In the genomic region with DNA sequence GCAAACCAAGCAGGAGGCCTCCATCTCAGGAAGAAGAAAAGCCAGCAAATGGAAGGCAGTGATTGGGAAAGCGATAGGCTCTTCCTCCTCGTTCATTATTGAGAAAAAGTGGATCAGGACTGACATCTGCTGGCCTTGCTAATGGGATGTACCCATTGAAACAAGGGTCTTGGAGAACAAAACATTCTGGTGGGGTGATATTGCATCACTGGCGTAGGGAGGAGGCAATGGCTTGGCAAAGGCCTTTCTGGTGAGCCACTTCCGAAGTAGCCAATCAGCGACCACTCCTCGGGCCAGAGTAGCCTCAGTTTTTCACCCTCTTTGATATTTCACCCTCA, we compare ENCODE assay signal across 1 cellular context.
TF ChIP-seq lines count a peak whose summit lies in the region.

No MANE protein-coding gene starts in this region.

TF ChIP-seq in WTC11, 78 proteins besides CTCF, POLR2A, EP300 and RAD21 (continued from another document):
- TF ChIP-seq ZNF532 (CRISPR knock-in tag; IDR thresholded peaks at IDR 0.05; ENCODE audit: borderline replicate concordance) = 0 out of 2 replicates have a peak, but pooled peaks have one; percentile 30
- no peak for TF ChIP-seq SP1 (CRISPR knock-in tag; conservative IDR thresholded peaks at IDR 0.05)
- no peak for TF ChIP-seq E2F1 (CRISPR knock-in tag; IDR thresholded peaks at IDR 0.05)
